Comparison of ENCODE assay signal across 21 cellular contexts in genomic region chr2:9203876-9204275, GRCh38. TPM values are rescaled to one million over a fixed set of nuclear protein-coding genes. Genes with fewer than 3 reads are reported as not detected.
DNase-seq lines count a peak whose midpoint lies in the region; ATAC-seq, FAIRE-seq and TF ChIP-seq lines count a peak whose summit lies in the region.
"Had no signal": no experiment of that assay in that cellular context is flagged by ENCODE, and none has a peak within 500 bp of the region (broad histone marks: within the 10 kb centered on the region; RNA-seq: fewer than 3 reads in every experiment).

No MANE protein-coding gene starts in this region.

- H3K9ac ChIP-seq in K562 (ENCODE audit: insufficient read depth in 1 of 2, low read depth in 2 of 2, low read length in 2 of 2) (no peak overlapping the region), trophoblast cell (ENCODE audit: low read length) (no peak overlapping the region)
- H3K9ac ChIP-seq: GM23248 had no signal

- WGBS in K562 (ENCODE audit: insufficient coverage, low coverage, missing lambda C conversion rate): 71% methylated on average over 5 of the region's 5 CpGs
- 100% methylated on average over 1 of the region's 5 CpGs for WGBS in trophoblast cell (ENCODE audit: extremely low coverage, insufficient coverage, insufficient read length)

- peaks cover 13% of the 10 kb centered on the region; the same call in 2 of the 3 replicates for H3K79me2 ChIP-seq in K562 (ENCODE audit: control insufficient read depth, insufficient read depth, low read length)
- peaks cover 14% of the 10 kb centered on the region for H3K79me2 ChIP-seq in trophoblast cell (ENCODE audit: control insufficient read depth, insufficient read depth, low read length, poor library complexity)

- H3K79me1 ChIP-seq in trophoblast cell (ENCODE audit: low read length): peaks cover 17% of the 10 kb centered on the region

- peaks cover 3% of the 10 kb centered on the region for H3K27me3 Mint-ChIP-seq in type B pancreatic cell

- no peak overlapping the region for H3K14ac ChIP-seq in trophoblast cell (ENCODE audit: low read length)

- H4K91ac ChIP-seq in trophoblast cell (ENCODE audit: low read depth, low read length): no peak overlapping the region

- H4K20me1 ChIP-seq in K562 (replicated peaks; ENCODE audit: control insufficient read depth, insufficient read depth, low read length): no peaks in the 10 kb centered on the region

- no peak overlapping the region for H3K23ac ChIP-seq in trophoblast cell (ENCODE audit: low read length)

- H3K27ac ChIP-seq in K562 (ENCODE audit: extremely low read depth, low read depth, low read length): no peak overlapping the region
- no peak overlapping the region for H3K27ac ChIP-seq in trophoblast cell (ENCODE audit: low read depth, low read length)

- POLR2A ChIA-PET in K562 (lab: Yijun Ruan, JAX): interaction anchor here (2.4 kb wide), 1 partner anchor 18 kb away, joined by 5 read pairs; no protein-coding TSS in a partner anchor

- ATAC-seq in K562: no peak
- ATAC-seq: GM12878 had no signal

- intact Hi-C loops in K562 (cut with micrococcal nuclease): no loop called here

- DNase-seq in K562 (ENCODE audit: extremely low read depth in 1 of 4, low spot score in 3 of 4): no peak
- DNase-seq in left kidney (ENCODE audit: low read depth, low spot score): peak; percentile 31
- DNase-seq in trophoblast cell: peak; percentile 66 to 92
- no peak for DNase-seq in type B pancreatic cell (ENCODE audit: extremely low spot score, unreplicated experiment)
- DNase-seq in activated gamma-delta T cell (lab: John Stamatoyannopoulos, UW): no peak
- DNase-seq in COLO829 (ENCODE audit: low spot score): no peak
- no peak for DNase-seq in NCI-H510A treated with DMSO at 0.1 percent for 48 hours (lab: John Stamatoyannopoulos, UW)
- DNase-seq in activated CD4-positive, alpha-beta T cell treated with anti-CD3 and anti-CD28 coated beads, Interleukin-2, amount 50 U/mL, for 1 hour: no peak
- DNase-seq: C1 segment of cervical spinal cord; Caco-2; CD4-positive, alpha-beta memory T cell; DMS 273 treated with DMSO at 0.1 percent for 48 hours; DMS79; EL; GDM1; GM23248; H7; HCEC 1CT had no signal

- no peaks in the 10 kb centered on the region for H3K9me3 Mint-ChIP-seq in type B pancreatic cell

- H3K36me3 ChIP-seq in K562 (ENCODE audit: control insufficient read depth, insufficient read depth, low read length) (no peaks in the 10 kb centered on the region), trophoblast cell (ENCODE audit: control insufficient read depth in 1 of 2, insufficient read depth in 2 of 2, low read length in 2 of 2) (no peaks in the 10 kb centered on the region)

- no peak overlapping the region for H3K4me3 ChIP-seq in K562
- H3K4me3 ChIP-seq in trophoblast cell (ENCODE audit: low read depth, low read length): no peak overlapping the region
- H3K4me3 ChIP-seq: GM12878, GM23248 had no signal

- H4K8ac ChIP-seq in trophoblast cell (ENCODE audit: low read depth, low read length): no peak overlapping the region

- H4K12ac ChIP-seq in trophoblast cell (ENCODE audit: low read depth, low read length): no peak overlapping the region

- CTCF ChIA-PET in K562 (lab: Yijun Ruan, JAX; ENCODE audit: low intra/inter-chr PET ratio): no interaction called here

- TF ChIP-seq POLR2A in K562 (conservative IDR thresholded peaks at IDR 0.05): no peak

- H2BK5ac ChIP-seq in trophoblast cell (ENCODE audit: low read depth, low read length, poor library complexity): no peak overlapping the region

- in situ Hi-C loops in K562 (cut with MboI): no loop called here

- H3K4me2 ChIP-seq in K562 (ENCODE audit: insufficient read depth, low read length) (no peak overlapping the region), trophoblast cell (ENCODE audit: low read length) (no peak overlapping the region)

- peaks cover 31% of the 10 kb centered on the region for H3K4me1 Mint-ChIP-seq in type B pancreatic cell (ENCODE audit: unreplicated experiment)

- H2BK12ac ChIP-seq in trophoblast cell (ENCODE audit: low read length): no peak overlapping the region

- H3K36me3 Mint-ChIP-seq in type B pancreatic cell: no peaks in the 10 kb centered on the region
- H3K36me3 Mint-ChIP-seq: CD4-positive, alpha-beta memory T cell had no signal

- no peak overlapping the region for H2AK5ac ChIP-seq in trophoblast cell (ENCODE audit: low read length)

- H3K9me3 ChIP-seq in K562 (replicated peaks; ENCODE audit: control insufficient read depth, insufficient read depth, low read depth, low read length) (no peaks in the 10 kb centered on the region), trophoblast cell (ENCODE audit: insufficient read depth, low read depth, low read length) (no peaks in the 10 kb centered on the region)
- H3K9me3 ChIP-seq: Caco-2 had no signal

- H3K4ac ChIP-seq in trophoblast cell (ENCODE audit: low read depth, low read length): no peak overlapping the region

- no peaks in the 10 kb centered on the region for H3K9me1 ChIP-seq in K562 (ENCODE audit: control insufficient read depth, insufficient read depth, low read length)

- no peak overlapping the region for H3K18ac ChIP-seq in trophoblast cell (ENCODE audit: low read length)

- no peak overlapping the region for H2BK120ac ChIP-seq in trophoblast cell (ENCODE audit: insufficient read depth, low read length, poor library complexity)

- H3K27ac Mint-ChIP-seq in type B pancreatic cell: peak overlapping the region; percentile 64
- H3K27ac Mint-ChIP-seq: CD4-positive, alpha-beta memory T cell had no signal

- TF ChIP-seq CTCF in K562 (IDR thresholded peaks at IDR 0.05 in 2 of 3, conservative IDR thresholded peaks at IDR 0.05 in 1 of 3; ENCODE audit: insufficient read depth in 2 of 3, low read depth in 1 of 3, low read length in 3 of 3) (no peak), type B pancreatic cell (conservative IDR thresholded peaks at IDR 0.05) (no peak)

- H2AFZ ChIP-seq in K562 (ENCODE audit: low read depth, low read length) (peak overlapping the region; percentile 56; the same call in 1 of the 2 replicates), trophoblast cell (ENCODE audit: insufficient read depth, low read length, poor library complexity) (no peak overlapping the region)
- H2AFZ ChIP-seq: GM23248 had no signal

- FAIRE-seq in K562 (lab: Jason Lieb, UNC): no peak
- FAIRE-seq: GM12878, GM19239, H1 had no signal

- TF ChIP-seq EP300 in K562 (IDR thresholded peaks at IDR 0.05; ENCODE audit: low read length): no peak

- no peak overlapping the region for H3K4me3 Mint-ChIP-seq in type B pancreatic cell

- H3K27me3 ChIP-seq in K562 (ENCODE audit: control insufficient read depth in 2 of 2, insufficient read depth in 2 of 2, low read length in 2 of 2) (no peaks in the 10 kb centered on the region), trophoblast cell (ENCODE audit: insufficient read depth, low read length) (peaks cover 2% of the 10 kb centered on the region)

- no TSS peak for BruUV-seq in K562 (replicated peaks; lab: Mats Ljungman, UMichigan)

- no peak for TF ChIP-seq RAD21 in K562 (CRISPR knock-in tag; conservative IDR thresholded peaks at IDR 0.05 in 1 of 2, IDR thresholded peaks at IDR 0.05 in 1 of 2)

- H3K4me1 ChIP-seq in K562 (replicated peaks in 1 of 2; ENCODE audit: control insufficient read depth in 2 of 2, insufficient read depth in 2 of 2, low read length in 2 of 2) (peaks cover 27 to 31% of the 10 kb centered on the region in 2 experiments), trophoblast cell (ENCODE audit: control insufficient read depth in 1 of 2, insufficient read depth in 2 of 2, low read length in 2 of 2) (peaks cover 5 to 6% of the 10 kb centered on the region in 2 experiments)

TF ChIP-seq in K562, 482 proteins besides CTCF, POLR2A, EP300 and RAD21 (continues in another document):
- TF ChIP-seq BRD4 (IDR thresholded peaks at IDR 0.05) (no peak), ADNP (tag; IDR thresholded peaks at IDR 0.05) (no peak), ZNF140 (CRISPR knock-in tag; IDR thresholded peaks at IDR 0.05) (no peak)

RNA-seq across cellular contexts. Expression of gene ASAP2, which starts 2.7 kb away (rescaled TPM):
- 10.7 and 26.2 TPM in 2 replicates for total RNA-seq in K562 (2011; cell fraction: chromatin; rRNA removed; ENCODE audit: low replicate concordance)
- total RNA-seq in K562 (2011; cell fraction: nucleolus; rRNA removed): 4.8 and 8.2 TPM in 2 replicates
- total RNA-seq in K562 (2011; cell fraction: nucleoplasm; rRNA removed): 11.8 and 12.5 TPM in 2 replicates
- total RNA-seq in K562 (2014; rRNA removed) (2.1 and 2.3 TPM in 2 replicates), K562 (2014; rRNA removed; fragmentation: Illumina TruSeq; extraction: Trizol) (3.0 and 3.1 TPM in 2 replicates), K562 (2015; rRNA removed; fragmentation: Illumina TruSeq; extraction: Trizol) (2.3 and 3.2 TPM in 2 replicates), K562 (2021) (4.3 and 5.5 TPM in 2 replicates), type B pancreatic cell (ENCODE audit: low replicate concordance) (45.6 and 49.6 TPM in 2 replicates)
- polyA plus RNA-seq in K562 (2011; rRNA removed) (3.1 and 8.7 TPM in 2 replicates), K562 (2014; fragmentation: Illumina TruSeq; extraction: Trizol) (2.4 and 3.2 TPM in 2 replicates), K562 (2014; fragmentation: Nextera tagmentation; extraction: Ambion mirVana) (under 1 TPM; 0.06 to 0.07 TPM), K562 (2014; rRNA removed) (2.2 and 3.3 TPM in 2 replicates)
- polyA plus RNA-seq in K562 (2011; cell fraction: cytosol; rRNA removed): 1.3 and 5.1 TPM in 2 replicates
- polyA plus RNA-seq in K562 (2011; cell fraction: nucleus; rRNA removed): 5.7 and 20.6 TPM in 2 replicates
- 2.3 and 2.7 TPM in 2 replicates for polyA plus RNA-seq in K562 (2012)
- 7.4 and 13.7 TPM in 2 replicates for polyA minus RNA-seq in K562 (2011; rRNA and poly(A)+ RNA removed)
- 2.7 and 4.9 TPM in 2 replicates for polyA minus RNA-seq in K562 (2011; cell fraction: cytosol; rRNA and poly(A)+ RNA removed)
- 3.9 and 19.9 TPM in 2 replicates for polyA minus RNA-seq in K562 (2011; cell fraction: nucleus; rRNA and poly(A)+ RNA removed)
- 35.0 and 37.6 TPM in 2 replicates for polyA plus RNA-seq in trophoblast cell (2013)
- total RNA-seq: CD4-positive, alpha-beta memory T cell had no signal
- polyA plus RNA-seq: CD4-positive, alpha-beta memory T cell had no signal

Comparison
In these comparisons a context has a peak if more than half of its experiments do, and no peak if none do; other contexts are left out.
1. DNase-seq: peak in left kidney (single experiment) and trophoblast cell (2 of 2); none in K562 (0 of 4), type B pancreatic cell (single experiment), activated gamma-delta T cell (single experiment), COLO829 (single experiment), NCI-H510A treated with DMSO at 0.1 percent for 48 hours (single experiment) and activated CD4-positive, alpha-beta T cell treated with anti-CD3 and anti-CD28 coated beads, Interleukin-2, amount 50 U/mL, for 1 hour (single experiment).